In genomic region chr3:4710191-4710590, GRCh38 we compare ENCODE assay signal across 28 cellular contexts.
"Had no signal": no experiment of that assay in that cellular context is flagged by ENCODE, and none has a peak within 500 bp of the region (broad histone marks: within the 10 kb centered on the region; RNA-seq: fewer than 3 reads in every experiment).

No MANE protein-coding gene starts in this region.

- H3K27me3 Mint-ChIP-seq: activated CD4-positive, alpha-beta memory T cell treated with anti-CD3 and anti-CD28 coated beads, Interleukin-2, amount 10 ng/mL, durations not matched to agents 7 days and 5 days; activated CD4-positive, alpha-beta T cell treated with anti-CD3 and anti-CD28 coated beads, Interleukin-2, amount 10 ng/mL, durations not matched to agents 7 days and 5 days; activated naive CD8-positive, alpha-beta T cell; activated T-helper 17 cell treated with anti-CD3 and anti-CD28 coated beads, Interleukin-2, amount 50 U/mL, for 72 hours; central memory CD8-positive, alpha-beta T cell; dendritic cell treated with granulocyte-macrophage colony-stimulating factor and Interleukin-4, amounts not matched to agents 40 ng/mL and 50 ng/mL, for 4 days; T-helper 17 cell had no signal

- H3K27ac Mint-ChIP-seq: activated CD4-positive, alpha-beta memory T cell treated with anti-CD3 and anti-CD28 coated beads, Interleukin-2, amount 10 ng/mL, durations not matched to agents 7 days and 5 days; activated CD4-positive, alpha-beta T cell treated with anti-CD3 and anti-CD28 coated beads, Interleukin-2, amount 10 ng/mL, durations not matched to agents 7 days and 5 days; activated naive CD8-positive, alpha-beta T cell; dendritic cell treated with granulocyte-macrophage colony-stimulating factor and Interleukin-4, amounts not matched to agents 40 ng/mL and 50 ng/mL, for 4 days; endodermal cell; T-helper 17 cell; T-helper 2 cell treated with Interferon-gamma antibody and Interleukin-4, amounts not matched to agents 5 μg/mL and 100 μg/mL, for 36 hours had no signal

- H3K27ac ChIP-seq: brain microvascular endothelial cell, coronary artery had no signal

- H3K4me3 Mint-ChIP-seq: activated CD4-positive, alpha-beta memory T cell treated with anti-CD3 and anti-CD28 coated beads, Interleukin-2, amount 10 ng/mL, durations not matched to agents 7 days and 5 days; activated CD4-positive, alpha-beta T cell treated with anti-CD3 and anti-CD28 coated beads, Interleukin-2, amount 10 ng/mL, durations not matched to agents 7 days and 5 days; activated naive CD8-positive, alpha-beta T cell; activated T-cell treated with anti-CD3 and anti-CD28 coated beads, Interleukin-2, amount 50 U/mL, for 4 hours; activated T-helper 17 cell treated with anti-CD3 and anti-CD28 coated beads, Interleukin-2, amount 50 U/mL, for 72 hours; central memory CD8-positive, alpha-beta T cell; dendritic cell treated with granulocyte-macrophage colony-stimulating factor and Interleukin-4, amounts not matched to agents 40 ng/mL and 50 ng/mL, for 4 days; endodermal cell; T-helper 17 cell; T-helper 2 cell treated with Interferon-gamma antibody and Interleukin-4, amounts not matched to agents 5 μg/mL and 100 μg/mL, for 36 hours; WTC11 had no signal

- H3K36me3 ChIP-seq: brain microvascular endothelial cell had no signal

- H3K9me3 Mint-ChIP-seq: activated T-cell treated with anti-CD3 and anti-CD28 coated beads, Interleukin-2, amount 50 U/mL, for 4 hours; central memory CD8-positive, alpha-beta T cell; dendritic cell treated with granulocyte-macrophage colony-stimulating factor and Interleukin-4, amounts not matched to agents 40 ng/mL and 50 ng/mL, for 4 days; endodermal cell; WTC11 had no signal

- H3K4me3 ChIP-seq: coronary artery, dorsolateral prefrontal cortex had no signal

- H3K27me3 ChIP-seq: brain microvascular endothelial cell, dorsolateral prefrontal cortex had no signal

- DNase-seq: activated CD4-positive, alpha-beta memory T cell treated with anti-CD3 and anti-CD28 coated beads, Interleukin-2, amount 10 ng/mL, durations not matched to agents 7 days and 5 days; activated CD4-positive, alpha-beta T cell treated with anti-CD3 and anti-CD28 coated beads for 1 hour; activated CD4-positive, alpha-beta T cell treated with anti-CD3 and anti-CD28 coated beads for 4 hours; activated CD4-positive, alpha-beta T cell treated with anti-CD3 and anti-CD28 coated beads, Interleukin-2, amount 10 ng/mL, durations not matched to agents 7 days and 5 days; activated CD4-positive, alpha-beta T cell treated with anti-CD3 and anti-CD28 coated beads, Interleukin-2, amount 50 U/mL, for 4 hours; activated effector memory CD4-positive, alpha-beta T cell treated with Interleukin-2 at 50 U/mL for 16 hours; activated gamma-delta T cell treated with Interleukin-2 at 50 U/mL for 16 hours; activated naive CD4-positive, alpha-beta T cell treated with anti-CD3 and anti-CD28 coated beads, Interleukin-2, amount 50 U/mL, for 16 hours; activated naive CD4-positive, alpha-beta T cell treated with Interleukin-2 at 50 U/mL for 16 hours; activated T-cell treated with anti-CD3 and anti-CD28 coated beads, Interleukin-2, amount 50 U/mL, for 4 hours; amniotic stem cell; anterior cingulate cortex; brain microvascular endothelial cell; dorsolateral prefrontal cortex; effector memory CD4-positive, alpha-beta T cell; endodermal cell; foreskin fibroblast; head of caudate nucleus; T-helper 1 cell; T-helper 17 cell; T1000 had no signal
